ENCODE assay signal across 8 cellular contexts in genomic region chr6:111873178-111874029, GRCh38. TPM values are rescaled to one million over a fixed set of nuclear protein-coding genes. Genes with fewer than 3 reads are reported as not detected.
A peak's percentile ranks its signal among the peaks of the same experiment; 100 is the strongest.
DNase-seq lines count a peak whose midpoint lies in the region; ATAC-seq, FAIRE-seq and TF ChIP-seq lines count a peak whose summit lies in the region.

FYN (minus strand) TSS chr6:111873452; CDS start chr6:111720051, 153,401 bp downstream.

- no peaks in the 10 kb centered on the region for H3K36me3 ChIP-seq in SU-DHL-6 (ENCODE audit: low read length)
- no peaks in the 10 kb centered on the region for H3K36me3 ChIP-seq in pancreas
- no peaks in the 10 kb centered on the region for H3K36me3 ChIP-seq in tibial artery

- POLR2A ChIA-PET in activated naive CD8-positive, alpha-beta T cell treated with anti-CD3 and anti-CD28 coated beads, Interleukin-2, amount 10 ng/mL, durations not matched to agents 7 days and 5 days (lab: Charles Lee): interaction anchor here (0.6 to 1.3 kb wide), 18 partner anchors 16 to 614 kb away, joined by 3 to 11 read pairs (median 3); a partner anchor contains a TSS

- H3F3A ChIP-seq in SU-DHL-6 (ENCODE audit: insufficient read depth): 0 out of 2 replicates have a peak, but pooled peaks cover 5% of the 10 kb centered on the region

- no peaks in the 10 kb centered on the region for H3K79me2 ChIP-seq in SU-DHL-6 (ENCODE audit: insufficient read depth, low read length)

- peak within 1 kb of the TSS; percentile 68 for H3K4me3 ChIP-seq in GM12864 (ENCODE audit: low read depth, low read length)
- H3K4me3 ChIP-seq in SU-DHL-6 (ENCODE audit: insufficient read depth, low read length, poor library complexity, severe bottlenecking): peak within 1 kb of the TSS; percentile 62
- H3K4me3 ChIP-seq in pancreas: peak within 1 kb of the TSS; percentile 33 to 60 (median 47)
- H3K4me3 ChIP-seq in tibial artery: peak within 1 kb of the TSS; percentile 67 to 80

- H3K9ac ChIP-seq in SU-DHL-6 (ENCODE audit: low read length): peak within 1 kb of the TSS; percentile 43

- WGBS in pancreas, 2 donors: 0% methylated on average over 29 to 75 of the region's 75 CpGs

- H3K4me2 ChIP-seq in SU-DHL-6 (ENCODE audit: low read depth, low read length, poor library complexity, severe bottlenecking): peak within 1 kb of the TSS; percentile 76

- H3K9me3 ChIP-seq in SU-DHL-6 (ENCODE audit: insufficient read depth, low read length) (no peaks in the 10 kb centered on the region), pancreas (peaks cover 0 to 4% (median 0%) of the 10 kb centered on the region in 4 donors), tibial artery (no peaks in the 10 kb centered on the region)

- peak within 1 kb of the TSS; percentile 94 for H2AFZ ChIP-seq in SU-DHL-6 (ENCODE audit: low read depth, low read length, severe bottlenecking)

- peak within 1 kb of the TSS; percentile 92 for H3K27ac Mint-ChIP-seq in activated naive CD8-positive, alpha-beta T cell treated with anti-CD3 and anti-CD28 coated beads, Interleukin-2, amount 10 ng/mL, durations not matched to agents 7 days and 5 days

- H3K36me3 Mint-ChIP-seq in activated naive CD8-positive, alpha-beta T cell treated with anti-CD3 and anti-CD28 coated beads, Interleukin-2, amount 10 ng/mL, durations not matched to agents 7 days and 5 days: peaks cover 2% of the 10 kb centered on the region

- peaks cover 0 to 6% (median 0%) of the 10 kb centered on the region in 3 donors for H3K4me1 ChIP-seq in pancreas
- H3K4me1 ChIP-seq in tibial artery: peaks cover 0 to 20% (median 12%) of the 10 kb centered on the region in 4 donors

- DNase-seq in GM12864 (ENCODE audit: low read depth) (peak; percentile 75), NCI-H128 (lab: John Stamatoyannopoulos, UW; ENCODE audit: unreplicated experiment) (peak; percentile 96), Right ventricle myocardium inferior (ENCODE audit: missing footprints) (peak; percentile 99), pancreas (peak; percentile 93 to 98 (median 96)), tibial artery (peak; percentile 98)
- DNase-seq in activated naive CD8-positive, alpha-beta T cell treated with anti-CD3 and anti-CD28 coated beads, Interleukin-2, amount 10 ng/mL, durations not matched to agents 7 days and 5 days: peak; percentile 99

- H3K27me3 ChIP-seq in SU-DHL-6 (ENCODE audit: low read length): no peaks in the 10 kb centered on the region
- peaks cover 0 to 15% (median 3%) of the 10 kb centered on the region in 4 donors for H3K27me3 ChIP-seq in pancreas
- peaks cover 0 to 6% of the 10 kb centered on the region in 2 donors for H3K27me3 ChIP-seq in tibial artery

- H3K27ac ChIP-seq in SU-DHL-6 (ENCODE audit: low read depth, low read length) (no peak within 1 kb of the TSS), pancreas (peak within 1 kb of the TSS in 3 of 4 donors; percentile 52 to 56 (median 53)), tibial artery (peak within 1 kb of the TSS; percentile 65 to 69)

- no peaks in the 10 kb centered on the region for H3K9me2 ChIP-seq in SU-DHL-6 (replicated peaks; ENCODE audit: insufficient read depth, low read length)

- TF ChIP-seq CTCF in GM12864 (IDR thresholded peaks at IDR 0.05; ENCODE audit: low read depth, low read length, missing control alignments): peak; percentile 50
- TF ChIP-seq CTCF in SU-DHL-6 (IDR thresholded peaks at IDR 0.05; ENCODE audit: insufficient read depth, low read length, poor library complexity, severe bottlenecking): no peak
- TF ChIP-seq CTCF in pancreas (IDR thresholded peaks at IDR 0.05): peak in 2 of 4 donors; percentile 13 to 32
- peak; percentile 49 to 63 for TF ChIP-seq CTCF in tibial artery (IDR thresholded peaks at IDR 0.05)

- FAIRE-seq in pancreas (lab: Jason Lieb, UNC): no peak

- H3K9me3 Mint-ChIP-seq in activated naive CD8-positive, alpha-beta T cell treated with anti-CD3 and anti-CD28 coated beads, Interleukin-2, amount 10 ng/mL, durations not matched to agents 7 days and 5 days: no peaks in the 10 kb centered on the region

- ATAC-seq in HG02678 (IDR thresholded peaks at IDR 0.05; ENCODE audit: unreplicated experiment): peak; percentile 98
- ATAC-seq in activated naive CD8-positive, alpha-beta T cell treated with anti-CD3 and anti-CD28 coated beads, Interleukin-2, amount 10 ng/mL, durations not matched to agents 7 days and 5 days (ENCODE audit: low read depth): peak; percentile 86
- ATAC-seq in Right ventricle myocardium inferior: peak; percentile 99
- ATAC-seq in pancreas: peak; percentile 99 to 100 (median 100)

- intact Hi-C loops in Right ventricle myocardium inferior (cut with DNase I): loop anchor here (1.0 to 5.0 kb wide), 4 partner anchors 71 to 169 kb away; no protein-coding TSS in a partner anchor
- intact Hi-C loops in pancreas (cut with DNase I): no loop called here
- intact Hi-C loops in tibial artery (cut with DNase I; ENCODE audit: low total_unique reads): loop anchor here (5.0 to 10.0 kb wide), 3 partner anchors 121 to 169 kb away; no protein-coding TSS in a partner anchor

- H3K4me3 Mint-ChIP-seq in activated naive CD8-positive, alpha-beta T cell treated with anti-CD3 and anti-CD28 coated beads, Interleukin-2, amount 10 ng/mL, durations not matched to agents 7 days and 5 days: peak within 1 kb of the TSS; percentile 95

- H3K27me3 Mint-ChIP-seq in activated naive CD8-positive, alpha-beta T cell treated with anti-CD3 and anti-CD28 coated beads, Interleukin-2, amount 10 ng/mL, durations not matched to agents 7 days and 5 days: peaks cover 2% of the 10 kb centered on the region

- no peaks in the 10 kb centered on the region for H4K20me1 ChIP-seq in SU-DHL-6 (ENCODE audit: low read depth, low read length)

- H3K4me1 Mint-ChIP-seq in activated naive CD8-positive, alpha-beta T cell treated with anti-CD3 and anti-CD28 coated beads, Interleukin-2, amount 10 ng/mL, durations not matched to agents 7 days and 5 days: peaks cover 29% of the 10 kb centered on the region

RNA-seq across cellular contexts. Expression of gene FYN, which starts in this region (rescaled TPM):
- total RNA-seq in activated naive CD8-positive, alpha-beta T cell treated with anti-CD3 and anti-CD28 coated beads, Interleukin-2, amount 10 ng/mL, durations not matched to agents 7 days and 5 days: 100 to 1,000 TPM; 363 to 409 TPM
- 50.4 TPM for total RNA-seq in Right ventricle myocardium inferior
- total RNA-seq in pancreas: 10 to 100 TPM in 3 of 6 donors, 1 to 10 TPM in 3; 6.4 to 21.7 (median 11.9) TPM
- 10 to 100 TPM in 1 of 2 donors, 1 to 10 TPM in 1; 8.7 to 16.5 TPM for polyA plus RNA-seq in pancreas

Comparison
In these comparisons a context has a peak if more than half of its experiments do, and no peak if none do; other contexts are left out.
1. intact Hi-C loops: an anchor here in Right ventricle myocardium inferior (1.0 to 5.0 kb wide) and tibial artery (5.0 to 10.0 kb wide); none called in pancreas.